ENCODE assay signal across 23 cellular contexts in the genomic region with DNA sequence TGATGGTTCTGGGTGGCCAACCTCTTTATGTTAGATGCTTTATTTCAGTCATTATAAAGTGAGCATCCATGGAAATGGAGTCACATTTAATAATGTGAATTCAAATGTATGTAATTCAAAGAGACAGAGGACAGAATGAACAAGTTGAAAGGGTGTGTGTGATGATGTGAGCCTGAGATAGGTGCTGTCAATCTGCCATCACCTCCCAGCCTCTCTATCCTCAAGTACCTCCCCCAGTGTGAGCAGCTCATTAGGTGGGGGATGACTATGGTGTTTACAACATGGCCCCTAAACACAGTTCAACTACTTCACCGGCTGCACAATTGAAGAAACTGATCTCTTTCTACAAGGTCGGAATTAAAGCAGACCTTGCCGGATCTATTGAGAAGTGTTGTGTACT.
"Had no signal": no experiment of that assay in that cellular context is flagged by ENCODE, and none has a peak within 500 bp of the region (broad histone marks: within the 10 kb centered on the region; RNA-seq: fewer than 3 reads in every experiment).

No MANE protein-coding gene starts in this region.

- ATAC-seq: gastrocnemius medialis; lower lobe of right lung; natural killer cell; psoas muscle; sciatic nerve; stimulated activated memory B cell treated with anti-CD40 and anti-IgM and Interleukin-4, amounts not matched to agents 10 μg/mL and 1 μg/mL and 100 μg/mL, for 72 hours; upper lobe of right lung had no signal

- H3K4me3 Mint-ChIP-seq: immature natural killer cell; memory B cell; mesothelial cell of epicardium; natural killer cell; stimulated activated memory B cell treated with anti-CD40 and anti-IgM and Interleukin-4, amounts not matched to agents 10 μg/mL and 1 μg/mL and 100 μg/mL, for 72 hours; stimulated activated naive CD8-positive, alpha-beta T cell treated with anti-CD3 and anti-CD28 coated beads, Interleukin-15, Interleukin-2, amounts not matched to agents 100 ng/mL and 50 ng/mL, for 24 hours had no signal

- H3K4me1 Mint-ChIP-seq: immature natural killer cell; memory B cell; stimulated activated memory B cell treated with anti-CD40 and anti-IgM and Interleukin-4, amounts not matched to agents 10 μg/mL and 1 μg/mL and 100 μg/mL, for 72 hours had no signal

- DNase-seq: effector CD8-positive, alpha-beta T cell; gastrocnemius medialis; immature natural killer cell; left ventricle myocardium inferior; lower lobe of right lung; natural killer cell; psoas muscle; retina; spleen; stimulated activated CD4-positive, alpha-beta T cell treated with anti-CD3 and anti-CD28 coated beads, Interleukin-15, amount 100 ng/mL, for 24 hours; stimulated activated CD4-positive, alpha-beta T cell treated with anti-CD3 and anti-CD28 coated beads, Interleukin-1b, Interleukin-23, amount 100 ng/mL, for 48 hours; stimulated activated CD4-positive, alpha-beta T cell treated with anti-CD3 and anti-CD28 coated beads, Interleukin-4, amount 100 ng/mL, for 24 hours; tibial artery; upper lobe of right lung had no signal

- H3K27ac Mint-ChIP-seq: immature natural killer cell; memory B cell; mesothelial cell of epicardium; natural killer cell; stimulated activated memory B cell treated with anti-CD40 and anti-IgM and Interleukin-4, amounts not matched to agents 10 μg/mL and 1 μg/mL and 100 μg/mL, for 72 hours; stimulated activated naive CD8-positive, alpha-beta T cell treated with anti-CD3 and anti-CD28 coated beads, Interleukin-15, Interleukin-2, amounts not matched to agents 100 ng/mL and 50 ng/mL, for 24 hours had no signal

- H3K27ac ChIP-seq: coronary artery, esophagus muscularis mucosa, gastrocnemius medialis, left ventricle myocardium inferior, lower lobe of right lung, parathyroid adenoma, psoas muscle, spleen, tibial artery, upper lobe of right lung, vagina had no signal

- H3K27me3 ChIP-seq: esophagus muscularis mucosa, gastrocnemius medialis, tibial artery, upper lobe of right lung, vagina had no signal

- H3K36me3 ChIP-seq: esophagus muscularis mucosa, gastrocnemius medialis, left ventricle myocardium inferior, lower lobe of right lung, spleen, tibial artery, upper lobe of right lung, vagina had no signal

- H3K9ac ChIP-seq: parathyroid adenoma had no signal

- H3K9me3 ChIP-seq: esophagus muscularis mucosa, gastrocnemius medialis, lower lobe of right lung, psoas muscle, tibial artery, upper lobe of right lung, vagina had no signal

- H3K4me1 ChIP-seq: lower lobe of right lung, parathyroid adenoma, upper lobe of right lung had no signal

- H3K4me3 ChIP-seq: coronary artery, esophagus muscularis mucosa, gastrocnemius medialis, left ventricle myocardium inferior, lower lobe of right lung, psoas muscle, spleen, tibial artery, upper lobe of right lung, vagina had no signal

- H3K36me3 Mint-ChIP-seq: immature natural killer cell; memory B cell; natural killer cell; stimulated activated memory B cell treated with anti-CD40 and anti-IgM and Interleukin-4, amounts not matched to agents 10 μg/mL and 1 μg/mL and 100 μg/mL, for 72 hours had no signal

- H3K9me3 Mint-ChIP-seq: immature natural killer cell; natural killer cell; stimulated activated naive CD8-positive, alpha-beta T cell treated with anti-CD3 and anti-CD28 coated beads, Interleukin-15, Interleukin-2, amounts not matched to agents 100 ng/mL and 50 ng/mL, for 24 hours had no signal
